Comparison of ENCODE assay signal across 10 cellular contexts in the genomic region with DNA sequence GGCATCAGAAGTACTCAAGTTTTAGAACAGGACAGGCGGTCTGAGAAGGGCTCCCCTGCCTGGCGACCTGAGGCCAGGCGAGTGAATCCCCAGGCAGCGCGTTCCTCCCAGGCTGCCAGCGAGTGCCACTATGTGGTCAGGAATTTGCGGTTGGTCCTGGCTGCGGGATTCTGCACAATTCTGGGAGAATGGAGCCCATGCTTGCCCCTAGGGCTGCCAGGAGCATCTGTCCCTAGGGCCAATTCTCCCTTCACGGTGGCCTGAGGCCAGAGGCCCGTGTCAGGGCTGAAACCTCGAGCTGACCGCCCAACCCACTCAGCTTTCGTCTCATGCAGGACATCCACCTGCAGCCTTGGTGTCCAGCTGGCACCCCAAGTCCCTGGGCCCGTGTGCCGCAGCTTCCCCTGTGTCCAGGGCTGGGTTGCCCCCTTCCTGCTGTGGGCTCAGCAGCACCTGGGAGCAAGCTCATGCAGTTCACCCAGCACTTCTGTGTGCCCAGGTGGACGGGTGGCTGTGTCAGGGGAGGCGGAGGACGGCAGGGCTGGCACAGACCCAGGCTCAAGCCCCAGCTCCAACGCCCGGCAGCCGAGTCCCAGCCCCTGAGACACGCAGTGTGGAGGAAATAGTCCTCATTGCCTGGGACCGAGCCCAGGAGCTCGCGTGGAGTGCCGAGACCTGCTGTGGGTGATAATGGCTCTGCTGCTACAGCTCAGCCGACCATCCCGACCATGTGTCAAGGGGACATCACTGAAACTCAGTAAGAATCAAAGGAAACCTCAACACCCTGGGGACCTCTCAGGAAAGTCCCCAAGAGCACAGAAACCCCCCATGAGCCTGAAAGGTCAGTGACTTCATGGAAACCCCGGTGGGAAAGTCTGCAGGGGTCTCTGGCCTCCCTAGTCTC. TPM values are rescaled to one million over a fixed set of nuclear protein-coding genes. Genes with fewer than 3 reads are reported as not detected.
A peak's percentile ranks its signal among the peaks of the same experiment; 100 is the strongest.
DNase-seq lines count a peak whose midpoint lies in the region; ATAC-seq and TF ChIP-seq lines count a peak whose summit lies in the region.
"Had no signal": no experiment of that assay in that cellular context is flagged by ENCODE, and none has a peak within 500 bp of the region (broad histone marks: within the 10 kb centered on the region; RNA-seq: fewer than 3 reads in every experiment).

No MANE protein-coding gene starts in this region.

- intact Hi-C loops in body of pancreas (cut with DNase I), result no loop called here

- H3K27ac ChIP-seq in neutrophil, result peak overlapping the region; percentile 97
- no peak overlapping the region for H3K27ac ChIP-seq in body of pancreas
- H3K27ac ChIP-seq: SJSA1 had no signal

- H3K9me3 ChIP-seq in neutrophil (no peaks in the 10 kb centered on the region), body of pancreas (no peaks in the 10 kb centered on the region)
- H3K9me3 ChIP-seq: SJSA1 had no signal

- 89 to 96% methylated on average over 16 to 29 of the region's 29 CpGs for WGBS in body of pancreas, 2 donors

- peaks cover 69% of the 10 kb centered on the region for H3K36me3 ChIP-seq in neutrophil
- peaks cover 0 to 3% of the 10 kb centered on the region in 2 donors for H3K36me3 ChIP-seq in body of pancreas (replicated peaks in 1 of 2; ENCODE audit: insufficient read depth in 1 of 2, low read depth in 2 of 2)

- H3K4me3 ChIP-seq in neutrophil (ENCODE audit: low read depth in 1 of 2, low read length in 1 of 2), result no peak overlapping the region
- H3K4me3 ChIP-seq in body of pancreas, result no peak overlapping the region
- H3K4me3 ChIP-seq: SJSA1 had no signal

- no peak for TF ChIP-seq CTCF in neutrophil (IDR thresholded peaks at IDR 0.05)
- no peak for TF ChIP-seq CTCF in body of pancreas (IDR thresholded peaks at IDR 0.05)

- no peak for DNase-seq in body of pancreas
- no peak for DNase-seq in NK-92 (lab: John Stamatoyannopoulos, UW; ENCODE audit: unreplicated experiment)
- DNase-seq in stimulated activated CD4-positive, alpha-beta T cell treated with anti-CD3 and anti-CD28 coated beads, Interleukin-12 subunit alpha, Interleukin-12 subunit beta, amount 100 ng/mL, for 4 hours, result no peak
- DNase-seq: NCI-H1417 had no signal

- no peak for TF ChIP-seq POLR2A in body of pancreas (IDR thresholded peaks at IDR 0.05)

- H3K27me3 ChIP-seq in neutrophil, result no peaks in the 10 kb centered on the region
- no peaks in the 10 kb centered on the region for H3K27me3 ChIP-seq in body of pancreas
- H3K27me3 ChIP-seq: SJSA1 had no signal

- ATAC-seq in GM18868 (IDR thresholded peaks at IDR 0.05; ENCODE audit: unreplicated experiment), result peak; percentile 50
- peak; percentile 39 for ATAC-seq in GM21515 (IDR thresholded peaks at IDR 0.05; ENCODE audit: unreplicated experiment)
- peak; percentile 55 for ATAC-seq in HG03159 (IDR thresholded peaks at IDR 0.05; ENCODE audit: unreplicated experiment)
- no peak for ATAC-seq in body of pancreas

- peaks cover 34 to 38% of the 10 kb centered on the region in 2 experiments for H3K4me1 ChIP-seq in neutrophil (ENCODE audit: control insufficient read depth in 1 of 2, insufficient read depth in 1 of 2, low read depth in 1 of 2, low read length in 1 of 2)
- H3K4me1 ChIP-seq in body of pancreas, result no peaks in the 10 kb centered on the region

RNA-seq across cellular contexts. Expression of gene LPCAT1, which starts 39.1 kb away (rescaled TPM):
- total RNA-seq in body of pancreas, result 10 to 100 TPM; 17.1 to 21.5 TPM

RNA-seq across cellular contexts. Expression of gene SLC6A3, which starts 39.4 kb away (rescaled TPM):
- not detected for total RNA-seq in body of pancreas
- total RNA-seq: progenitor cell of endocrine pancreas, SJSA1 had no signal
